ENCODE assay signal across 8 cellular contexts in the genomic region with DNA sequence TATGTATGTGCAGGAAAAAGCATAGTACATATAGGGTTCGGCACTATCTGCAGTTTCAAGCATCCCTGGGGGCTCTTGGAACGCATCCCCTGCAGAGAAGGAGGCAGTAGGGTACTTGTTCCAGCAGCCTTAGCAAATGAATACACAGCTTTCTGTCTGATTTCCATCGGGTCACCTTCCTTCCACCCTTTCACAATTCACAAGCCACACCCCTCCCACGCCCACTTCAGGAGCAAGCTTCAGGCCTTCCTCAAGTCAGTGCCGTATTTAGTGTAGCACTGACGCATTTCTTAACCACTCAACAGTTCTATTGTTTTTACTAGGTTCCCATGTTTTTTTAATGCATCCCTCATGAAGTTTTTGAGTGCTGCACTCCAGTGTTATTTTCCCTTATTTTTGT.
DNase-seq lines count a peak whose midpoint lies in the region; TF ChIP-seq lines count a peak whose summit lies in the region.

No MANE protein-coding gene starts in this region.

- H3K9me3 Mint-ChIP-seq in MCF 10A (ENCODE audit: unreplicated experiment) = no peaks in the 10 kb centered on the region

- no peak overlapping the region for H3K27ac Mint-ChIP-seq in MCF 10A (ENCODE audit: low read depth, unreplicated experiment)

- H3K4me1 Mint-ChIP-seq in MCF 10A (ENCODE audit: insufficient read depth, unreplicated experiment) = peaks cover 12% of the 10 kb centered on the region

- DNase-seq in NCI-H82 (lab: John Stamatoyannopoulos, UW) (peak; percentile 13), NCI-H82 treated with DMSO at 0.1 percent for 48 hours (lab: John Stamatoyannopoulos, UW; ENCODE audit: unreplicated experiment) (no peak), NCI-H146 treated with DMSO at 0.1 percent for 48 hours (lab: John Stamatoyannopoulos, UW; ENCODE audit: unreplicated experiment) (peak; percentile 16), MCF 10A (ENCODE audit: unreplicated experiment) (peak; percentile 93), mucosa of gallbladder (ENCODE audit: low spot score) (peak; percentile 84), Kasumi-1 (lab: John Stamatoyannopoulos, UW) (no peak), GM03348 (ENCODE audit: low spot score) (no peak), GM13977 (ENCODE audit: low spot score) (no peak)

- no peaks in the 10 kb centered on the region for H3K27me3 Mint-ChIP-seq in MCF 10A (ENCODE audit: insufficient read depth, unreplicated experiment)

- intact Hi-C loops in MCF 10A (cut with micrococcal nuclease) = no loop called here

- no peaks in the 10 kb centered on the region for H3K36me3 Mint-ChIP-seq in MCF 10A (ENCODE audit: insufficient read depth, unreplicated experiment)

- POLR2A ChIA-PET in MCF 10A (lab: Yijun Ruan, JAX) = interaction anchor here (0.5 to 2.7 kb wide), 8 partner anchors 9 to 257 kb away, joined by 3 to 12 read pairs (median 5); a partner anchor contains a TSS

- peak overlapping the region; percentile 35 for H3K4me3 Mint-ChIP-seq in MCF 10A (ENCODE audit: unreplicated experiment)

- CTCF ChIA-PET in MCF 10A (lab: Yijun Ruan, JAX) = interaction anchor here (1.0 kb wide), 1 partner anchor 177 kb away, joined by 3 read pairs; no protein-coding TSS in a partner anchor

- BruUV-seq in MCF 10A (replicated peaks; lab: Mats Ljungman, UMichigan) = no TSS peak

- in situ Hi-C loops in GM13977 (cut with MboI; ENCODE audit: low pct_unique_long_range_greater_than_20kb, low sequenced_read_pairs, unreplicated experiment) = no loop called here

- TF ChIP-seq CTCF in MCF 10A (IDR thresholded peaks at IDR 0.05; ENCODE audit: unreplicated experiment) (no peak), GM13977 (IDR thresholded peaks at IDR 0.05; ENCODE audit: extremely low read depth, insufficient read depth, missing control alignments) (no peak)

Comparison
In these comparisons a context has a peak if more than half of its experiments do, and no peak if none do; other contexts are left out.
1. DNase-seq: peak in NCI-H82 (single experiment), NCI-H146 treated with DMSO at 0.1 percent for 48 hours (single experiment), MCF 10A (single experiment) and mucosa of gallbladder (single experiment); none in NCI-H82 treated with DMSO at 0.1 percent for 48 hours (single experiment), Kasumi-1 (0 of 2), GM03348 (single experiment) and GM13977 (single experiment).